ENCODE assay signal across 1 cellular context in genomic region chr5:150464554-150465012, GRCh38.
TF ChIP-seq lines count a peak whose summit lies in the region.

No MANE protein-coding gene starts in this region.

TF ChIP-seq in H1, 55 proteins besides CTCF, POLR2A, EP300 and RAD21:
- TF ChIP-seq TAF7 (optimal IDR thresholded peaks at IDR 0.05; ENCODE audit: borderline replicate concordance, low read depth, low read length) (peak; percentile 14), CTBP2 (IDR thresholded peaks at IDR 0.05; ENCODE audit: borderline replicate concordance, insufficient read depth, insufficient read length, low read length) (no peak), TAF1 (IDR thresholded peaks at IDR 0.05; ENCODE audit: low read depth, low read length) (0 out of 2 replicates have a peak, but pooled peaks have one; percentile 26)
